1 cellular context compared by ENCODE assay signal in the genomic region with DNA sequence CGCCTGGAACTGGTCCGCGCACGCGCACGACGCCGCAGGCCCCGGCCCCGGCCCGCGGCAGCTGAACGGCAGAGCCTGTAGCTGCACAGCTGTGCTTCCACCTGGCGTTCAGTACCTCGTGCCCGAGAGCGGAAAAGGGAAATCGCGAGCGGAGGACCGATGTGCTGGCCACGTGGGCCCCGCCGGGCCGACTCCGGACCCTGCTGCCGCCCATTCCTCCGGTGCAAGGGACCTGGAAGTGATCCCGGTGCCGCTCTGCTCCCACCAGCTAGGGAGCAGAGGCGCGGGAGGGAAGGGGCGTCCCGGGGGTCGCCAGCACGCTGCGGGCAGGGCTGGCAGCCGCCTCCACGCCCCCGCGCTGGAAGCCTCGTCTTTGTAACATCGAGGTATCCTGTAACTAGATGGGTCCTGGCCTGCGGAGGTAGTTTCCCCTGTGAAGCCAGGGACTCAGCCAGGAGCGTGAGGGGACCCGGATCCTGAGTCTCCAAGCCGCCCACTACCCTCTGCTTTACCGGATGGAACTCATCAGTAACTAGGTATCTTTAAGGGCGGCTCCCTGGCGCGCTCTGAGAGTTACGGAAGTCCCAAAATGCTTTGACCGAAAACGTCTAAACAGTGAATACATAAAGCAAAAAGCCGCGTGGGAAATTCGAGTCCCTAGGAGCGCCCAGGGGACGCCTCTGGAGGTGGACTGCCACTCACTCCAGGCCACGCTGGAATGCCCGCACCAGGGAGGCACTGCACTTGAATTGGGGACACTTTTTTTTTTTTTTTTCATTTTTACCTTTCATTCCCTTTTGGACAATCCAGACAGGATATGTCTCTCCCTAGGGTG.
A peak's percentile ranks its signal among the peaks of the same experiment; 100 is the strongest.
TF ChIP-seq lines count a peak whose summit lies in the region.

No MANE protein-coding gene starts in this region.

TF ChIP-seq in K562, 482 proteins besides CTCF, POLR2A, EP300 and RAD21 (continued from another document and continues in another):
- TF ChIP-seq, protein P1, sequence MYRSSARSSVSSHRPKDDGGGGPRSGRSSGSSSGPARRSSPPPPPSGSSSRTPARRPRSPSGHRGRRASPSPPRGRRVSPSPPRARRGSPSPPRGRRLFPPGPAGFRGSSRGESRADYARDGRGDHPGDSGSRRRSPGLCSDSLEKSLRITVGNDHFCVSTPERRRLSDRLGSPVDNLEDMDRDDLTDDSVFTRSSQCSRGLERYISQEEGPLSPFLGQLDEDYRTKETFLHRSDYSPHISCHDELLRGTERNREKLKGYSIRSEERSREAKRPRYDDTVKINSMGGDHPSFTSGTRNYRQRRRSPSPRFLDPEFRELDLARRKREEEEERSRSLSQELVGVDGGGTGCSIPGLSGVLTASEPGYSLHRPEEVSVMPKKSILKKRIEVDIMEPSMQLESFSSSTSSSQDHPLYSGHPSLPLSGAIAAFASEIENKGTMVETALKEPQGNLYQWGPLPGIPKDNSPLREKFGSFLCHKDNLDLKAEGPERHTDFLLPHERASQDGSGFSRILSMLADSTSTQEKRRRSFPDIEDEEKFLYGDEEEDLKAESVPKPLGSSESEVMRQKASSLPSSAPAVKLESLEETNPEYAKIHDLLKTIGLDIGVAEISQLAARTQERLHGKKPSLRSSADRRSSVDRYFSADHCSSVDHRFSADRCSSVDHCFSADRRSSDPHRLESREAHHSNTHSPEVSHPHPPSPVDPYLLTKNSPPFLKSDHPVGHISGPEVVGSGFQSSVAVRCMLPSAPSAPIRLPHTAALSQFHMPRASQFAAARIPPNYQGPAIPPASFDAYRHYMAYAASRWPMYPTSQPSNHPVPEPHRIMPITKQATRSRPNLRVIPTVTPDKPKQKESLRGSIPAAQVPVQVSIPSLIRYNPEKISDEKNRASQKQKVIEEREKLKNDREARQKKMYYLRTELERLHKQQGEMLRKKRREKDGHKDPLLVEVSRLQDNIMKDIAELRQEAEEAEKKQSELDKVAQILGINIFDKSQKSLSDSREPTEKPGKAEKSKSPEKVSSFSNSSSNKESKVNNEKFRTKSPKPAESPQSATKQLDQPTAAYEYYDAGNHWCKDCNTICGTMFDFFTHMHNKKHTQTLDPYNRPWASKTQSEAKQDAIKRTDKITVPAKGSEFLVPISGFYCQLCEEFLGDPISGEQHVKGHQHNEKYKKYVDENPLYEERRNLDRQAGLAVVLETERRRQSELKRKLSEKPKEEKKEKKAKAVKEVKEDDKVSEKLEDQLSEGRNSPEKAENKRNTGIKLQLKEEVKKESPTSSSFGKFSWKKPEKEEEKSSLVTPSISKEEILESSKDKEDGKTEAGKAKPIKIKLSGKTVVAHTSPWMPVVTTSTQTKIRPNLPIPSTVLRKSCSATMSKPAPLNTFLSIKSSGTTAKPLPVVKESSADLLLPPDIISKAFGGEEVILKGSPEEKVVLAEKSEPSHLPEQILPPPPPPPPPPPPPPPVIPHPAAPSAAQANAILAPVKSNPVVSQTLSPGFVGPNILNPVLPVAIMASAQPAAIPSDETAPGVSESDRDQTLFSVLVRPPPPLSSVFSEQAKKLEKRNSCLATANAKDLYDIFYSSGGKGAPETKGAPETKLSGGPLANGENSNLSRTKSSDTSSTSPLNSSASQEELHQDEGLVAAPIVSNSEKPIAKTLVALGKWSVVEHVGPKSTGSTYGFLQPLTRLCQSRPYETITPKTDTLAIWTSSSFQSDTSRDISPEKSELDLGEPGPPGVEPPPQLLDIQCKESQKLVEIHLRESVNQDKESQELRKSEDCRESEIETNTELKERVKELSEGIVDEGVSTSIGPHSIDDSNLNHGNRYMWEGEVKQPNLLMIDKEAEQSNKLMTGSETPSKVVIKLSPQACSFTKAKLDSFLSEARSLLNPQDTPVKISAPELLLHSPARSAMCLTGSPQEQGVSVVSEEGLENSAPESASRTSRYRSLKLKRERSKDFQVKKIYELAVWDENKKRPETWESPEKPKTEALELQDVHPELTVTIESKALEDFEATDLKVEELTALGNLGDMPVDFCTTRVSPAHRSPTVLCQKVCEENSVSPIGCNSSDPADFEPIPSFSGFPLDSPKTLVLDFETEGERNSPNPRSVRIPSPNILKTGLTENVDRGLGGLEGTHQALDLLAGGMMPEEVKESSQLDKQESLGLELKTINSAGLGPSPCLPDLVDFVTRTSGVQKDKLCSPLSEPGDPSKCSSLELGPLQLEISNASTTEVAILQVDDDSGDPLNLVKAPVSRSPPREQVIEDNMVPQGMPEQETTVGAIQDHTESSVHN (IDR thresholded peaks at IDR 0.05; ENCODE audit: borderline replicate concordance in 1 of 2, low read depth in 1 of 2): no peak
- TF ChIP-seq, protein P2, sequence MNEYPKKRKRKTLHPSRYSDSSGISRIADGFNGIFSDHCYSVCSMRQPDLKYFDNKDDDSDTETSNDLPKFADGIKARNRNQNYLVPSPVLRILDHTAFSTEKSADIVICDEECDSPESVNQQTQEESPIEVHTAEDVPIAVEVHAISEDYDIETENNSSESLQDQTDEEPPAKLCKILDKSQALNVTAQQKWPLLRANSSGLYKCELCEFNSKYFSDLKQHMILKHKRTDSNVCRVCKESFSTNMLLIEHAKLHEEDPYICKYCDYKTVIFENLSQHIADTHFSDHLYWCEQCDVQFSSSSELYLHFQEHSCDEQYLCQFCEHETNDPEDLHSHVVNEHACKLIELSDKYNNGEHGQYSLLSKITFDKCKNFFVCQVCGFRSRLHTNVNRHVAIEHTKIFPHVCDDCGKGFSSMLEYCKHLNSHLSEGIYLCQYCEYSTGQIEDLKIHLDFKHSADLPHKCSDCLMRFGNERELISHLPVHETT (CRISPR knock-in tag; conservative IDR thresholded peaks at IDR 0.05 in 1 of 2, IDR thresholded peaks at IDR 0.05 in 1 of 2): no peak
- TF ChIP-seq, protein P3, sequence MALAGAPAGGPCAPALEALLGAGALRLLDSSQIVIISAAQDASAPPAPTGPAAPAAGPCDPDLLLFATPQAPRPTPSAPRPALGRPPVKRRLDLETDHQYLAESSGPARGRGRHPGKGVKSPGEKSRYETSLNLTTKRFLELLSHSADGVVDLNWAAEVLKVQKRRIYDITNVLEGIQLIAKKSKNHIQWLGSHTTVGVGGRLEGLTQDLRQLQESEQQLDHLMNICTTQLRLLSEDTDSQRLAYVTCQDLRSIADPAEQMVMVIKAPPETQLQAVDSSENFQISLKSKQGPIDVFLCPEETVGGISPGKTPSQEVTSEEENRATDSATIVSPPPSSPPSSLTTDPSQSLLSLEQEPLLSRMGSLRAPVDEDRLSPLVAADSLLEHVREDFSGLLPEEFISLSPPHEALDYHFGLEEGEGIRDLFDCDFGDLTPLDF (CRISPR knock-in tag; IDR thresholded peaks at IDR 0.05): no peak; the same call in 1 of the 2 replicates
- TF ChIP-seq CHCHD3 (CRISPR knock-in tag; IDR thresholded peaks at IDR 0.05): no peak
- no peak for TF ChIP-seq POU5F1 (IDR thresholded peaks at IDR 0.05; ENCODE audit: borderline replicate concordance, low read depth, low read length, partially characterized antibody)
- TF ChIP-seq NCOA1 (IDR thresholded peaks at IDR 0.05; ENCODE audit: low read depth): no peak
- TF ChIP-seq STAT5B (CRISPR knock-in tag; IDR thresholded peaks at IDR 0.05): no peak
- peak; percentile 46; the same call in 1 of the 2 replicates for TF ChIP-seq NFIC (IDR thresholded peaks at IDR 0.05)
- TF ChIP-seq THRAP3 (IDR thresholded peaks at IDR 0.05; ENCODE audit: borderline replicate concordance): no peak
- TF ChIP-seq, protein P4, sequence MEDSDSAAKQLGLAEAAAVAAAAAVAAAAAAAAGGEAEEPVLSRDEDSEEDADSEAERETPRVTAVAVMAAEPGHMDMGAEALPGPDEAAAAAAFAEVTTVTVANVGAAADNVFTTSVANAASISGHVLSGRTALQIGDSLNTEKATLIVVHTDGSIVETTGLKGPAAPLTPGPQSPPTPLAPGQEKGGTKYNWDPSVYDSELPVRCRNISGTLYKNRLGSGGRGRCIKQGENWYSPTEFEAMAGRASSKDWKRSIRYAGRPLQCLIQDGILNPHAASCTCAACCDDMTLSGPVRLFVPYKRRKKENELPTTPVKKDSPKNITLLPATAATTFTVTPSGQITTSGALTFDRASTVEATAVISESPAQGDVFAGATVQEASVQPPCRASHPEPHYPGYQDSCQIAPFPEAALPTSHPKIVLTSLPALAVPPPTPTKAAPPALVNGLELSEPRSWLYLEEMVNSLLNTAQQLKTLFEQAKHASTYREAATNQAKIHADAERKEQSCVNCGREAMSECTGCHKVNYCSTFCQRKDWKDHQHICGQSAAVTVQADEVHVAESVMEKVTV (CRISPR knock-in tag; IDR thresholded peaks at IDR 0.05): no peak
- TF ChIP-seq FOXP1 (CRISPR knock-in tag; IDR thresholded peaks at IDR 0.05): peak; percentile 94
- TF ChIP-seq TCF3 (CRISPR knock-in tag; IDR thresholded peaks at IDR 0.05): 0 out of 2 replicates have a peak, but pooled peaks have one; percentile 22
- TF ChIP-seq, protein P5, sequence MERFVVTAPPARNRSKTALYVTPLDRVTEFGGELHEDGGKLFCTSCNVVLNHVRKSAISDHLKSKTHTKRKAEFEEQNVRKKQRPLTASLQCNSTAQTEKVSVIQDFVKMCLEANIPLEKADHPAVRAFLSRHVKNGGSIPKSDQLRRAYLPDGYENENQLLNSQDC (CRISPR knock-in tag; IDR thresholded peaks at IDR 0.05): no peak
- TF ChIP-seq ZNF347 (CRISPR knock-in tag; IDR thresholded peaks at IDR 0.05; ENCODE audit: low read depth): no peak
- peak; percentile 45 for TF ChIP-seq POLR2B (IDR thresholded peaks at IDR 0.05; ENCODE audit: low read depth, partially characterized antibody)
- TF ChIP-seq HEY1 (CRISPR knock-in tag; IDR thresholded peaks at IDR 0.05; ENCODE audit: borderline replicate concordance): no peak
- no peak for TF ChIP-seq SMARCC2 (IDR thresholded peaks at IDR 0.05; ENCODE audit: low read depth)
- no peak for TF ChIP-seq ZNF354B (CRISPR knock-in tag; IDR thresholded peaks at IDR 0.05)
- TF ChIP-seq NCOR1 (IDR thresholded peaks at IDR 0.05): peak; percentile 7; the same call in 1 of the 2 replicates
- TF ChIP-seq, protein P6, sequence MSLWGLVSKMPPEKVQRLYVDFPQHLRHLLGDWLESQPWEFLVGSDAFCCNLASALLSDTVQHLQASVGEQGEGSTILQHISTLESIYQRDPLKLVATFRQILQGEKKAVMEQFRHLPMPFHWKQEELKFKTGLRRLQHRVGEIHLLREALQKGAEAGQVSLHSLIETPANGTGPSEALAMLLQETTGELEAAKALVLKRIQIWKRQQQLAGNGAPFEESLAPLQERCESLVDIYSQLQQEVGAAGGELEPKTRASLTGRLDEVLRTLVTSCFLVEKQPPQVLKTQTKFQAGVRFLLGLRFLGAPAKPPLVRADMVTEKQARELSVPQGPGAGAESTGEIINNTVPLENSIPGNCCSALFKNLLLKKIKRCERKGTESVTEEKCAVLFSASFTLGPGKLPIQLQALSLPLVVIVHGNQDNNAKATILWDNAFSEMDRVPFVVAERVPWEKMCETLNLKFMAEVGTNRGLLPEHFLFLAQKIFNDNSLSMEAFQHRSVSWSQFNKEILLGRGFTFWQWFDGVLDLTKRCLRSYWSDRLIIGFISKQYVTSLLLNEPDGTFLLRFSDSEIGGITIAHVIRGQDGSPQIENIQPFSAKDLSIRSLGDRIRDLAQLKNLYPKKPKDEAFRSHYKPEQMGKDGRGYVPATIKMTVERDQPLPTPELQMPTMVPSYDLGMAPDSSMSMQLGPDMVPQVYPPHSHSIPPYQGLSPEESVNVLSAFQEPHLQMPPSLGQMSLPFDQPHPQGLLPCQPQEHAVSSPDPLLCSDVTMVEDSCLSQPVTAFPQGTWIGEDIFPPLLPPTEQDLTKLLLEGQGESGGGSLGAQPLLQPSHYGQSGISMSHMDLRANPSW (CRISPR knock-in tag; IDR thresholded peaks at IDR 0.05): no peak
- TF ChIP-seq PRPF4 (IDR thresholded peaks at IDR 0.05; ENCODE audit: insufficient read depth, low read depth, low read length, poor library complexity, severe bottlenecking): no peak
- TF ChIP-seq SMARCA4 (IDR thresholded peaks at IDR 0.05): no peak
- TF ChIP-seq, protein P7, sequence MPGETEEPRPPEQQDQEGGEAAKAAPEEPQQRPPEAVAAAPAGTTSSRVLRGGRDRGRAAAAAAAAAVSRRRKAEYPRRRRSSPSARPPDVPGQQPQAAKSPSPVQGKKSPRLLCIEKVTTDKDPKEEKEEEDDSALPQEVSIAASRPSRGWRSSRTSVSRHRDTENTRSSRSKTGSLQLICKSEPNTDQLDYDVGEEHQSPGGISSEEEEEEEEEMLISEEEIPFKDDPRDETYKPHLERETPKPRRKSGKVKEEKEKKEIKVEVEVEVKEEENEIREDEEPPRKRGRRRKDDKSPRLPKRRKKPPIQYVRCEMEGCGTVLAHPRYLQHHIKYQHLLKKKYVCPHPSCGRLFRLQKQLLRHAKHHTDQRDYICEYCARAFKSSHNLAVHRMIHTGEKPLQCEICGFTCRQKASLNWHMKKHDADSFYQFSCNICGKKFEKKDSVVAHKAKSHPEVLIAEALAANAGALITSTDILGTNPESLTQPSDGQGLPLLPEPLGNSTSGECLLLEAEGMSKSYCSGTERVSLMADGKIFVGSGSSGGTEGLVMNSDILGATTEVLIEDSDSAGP (CRISPR knock-in tag; IDR thresholded peaks at IDR 0.05): no peak
- TF ChIP-seq ETV1 (tag; conservative IDR thresholded peaks at IDR 0.05; ENCODE audit: low read depth): peak; percentile 68
- TF ChIP-seq RHOXF2B (CRISPR knock-in tag; conservative IDR thresholded peaks at IDR 0.05): no peak
- TF ChIP-seq MTA3 (IDR thresholded peaks at IDR 0.05; ENCODE audit: borderline replicate concordance): peak; percentile 57
- no peak for TF ChIP-seq NR4A1 (CRISPR knock-in tag; IDR thresholded peaks at IDR 0.05)
- peak; percentile 64 for TF ChIP-seq NR4A1 (tag; IDR thresholded peaks at IDR 0.05)
- TF ChIP-seq EHMT2 (IDR thresholded peaks at IDR 0.05): no peak
- no peak for TF ChIP-seq WHSC1 (IDR thresholded peaks at IDR 0.05; ENCODE audit: low read length)
- TF ChIP-seq SMARCA5 (IDR thresholded peaks at IDR 0.05): no peak
- TF ChIP-seq, protein P8, sequence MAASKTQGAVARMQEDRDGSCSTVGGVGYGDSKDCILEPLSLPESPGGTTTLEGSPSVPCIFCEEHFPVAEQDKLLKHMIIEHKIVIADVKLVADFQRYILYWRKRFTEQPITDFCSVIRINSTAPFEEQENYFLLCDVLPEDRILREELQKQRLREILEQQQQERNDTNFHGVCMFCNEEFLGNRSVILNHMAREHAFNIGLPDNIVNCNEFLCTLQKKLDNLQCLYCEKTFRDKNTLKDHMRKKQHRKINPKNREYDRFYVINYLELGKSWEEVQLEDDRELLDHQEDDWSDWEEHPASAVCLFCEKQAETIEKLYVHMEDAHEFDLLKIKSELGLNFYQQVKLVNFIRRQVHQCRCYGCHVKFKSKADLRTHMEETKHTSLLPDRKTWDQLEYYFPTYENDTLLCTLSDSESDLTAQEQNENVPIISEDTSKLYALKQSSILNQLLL (CRISPR knock-in tag; IDR thresholded peaks at IDR 0.05; ENCODE audit: borderline replicate concordance): no peak
- TF ChIP-seq MCM7 (IDR thresholded peaks at IDR 0.05): no peak
- TF ChIP-seq FOXM1 (IDR thresholded peaks at IDR 0.05; ENCODE audit: low read depth): no peak
- peak; percentile 94 for TF ChIP-seq FOXM1 (CRISPR knock-in tag; IDR thresholded peaks at IDR 0.05; ENCODE audit: low read depth)
- no peak for TF ChIP-seq XRCC4 (IDR thresholded peaks at IDR 0.05; ENCODE audit: extremely low read depth, insufficient read depth, insufficient read length)
- TF ChIP-seq RB1 (IDR thresholded peaks at IDR 0.05; ENCODE audit: low read depth): peak; percentile 12
- TF ChIP-seq, protein P9, sequence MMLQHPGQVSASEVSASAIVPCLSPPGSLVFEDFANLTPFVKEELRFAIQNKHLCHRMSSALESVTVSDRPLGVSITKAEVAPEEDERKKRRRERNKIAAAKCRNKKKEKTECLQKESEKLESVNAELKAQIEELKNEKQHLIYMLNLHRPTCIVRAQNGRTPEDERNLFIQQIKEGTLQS (IDR thresholded peaks at IDR 0.05): no peak
- TF ChIP-seq, protein P9 (CRISPR knock-in tag; conservative IDR thresholded peaks at IDR 0.05): no peak; the same call in 1 of the 2 replicates
